8 cellular contexts compared by ENCODE assay signal in genomic region chr19:11381535-11382369, GRCh38. TPM values are rescaled to one million over a fixed set of nuclear protein-coding genes. Genes with fewer than 3 reads are reported as not detected.
DNase-seq lines count a peak whose midpoint lies in the region; ATAC-seq, FAIRE-seq and TF ChIP-seq lines count a peak whose summit lies in the region.

No MANE protein-coding gene starts in this region.

- H3K36me3 ChIP-seq in GM23248 (ENCODE audit: low read depth) (no peaks in the 10 kb centered on the region), GM12878 (ENCODE audit: control insufficient read depth in 2 of 2, insufficient read depth in 2 of 2, low read length in 1 of 2) (no peaks in the 10 kb centered on the region)

- in situ Hi-C loops in GM23248 (cut with MboI) (no loop called here), GM12878 (cut with MboI) (no loop called here)

- H3K4me3 Mint-ChIP-seq in T-helper 1 cell treated with Interleukin-12 subunit alpha and Interleukin-12 subunit beta and Interleukin-4 antibody, amounts not matched to agents 30 μg/mL and 1 μg/mL, for 36 hours = peak overlapping the region; percentile 96
- H3K4me3 Mint-ChIP-seq in immature natural killer cell = peak overlapping the region; percentile 84 to 99 (median 97)

- H3K4me3 ChIP-seq in GM23248 (peak overlapping the region; percentile 83), GM12878 (peak overlapping the region; percentile 58)

- H3K4me2 ChIP-seq in GM23248 (ENCODE audit: unreplicated experiment) (peak overlapping the region; percentile 89), GM12878 (ENCODE audit: control insufficient read depth, insufficient read depth) (peak overlapping the region; percentile 93)

- H3F3A ChIP-seq in GM23248 (ENCODE audit: insufficient read depth) = peaks cover 24% of the 10 kb centered on the region

- POLR2A ChIA-PET in GM12878 (lab: Charles Lee) = interaction anchor here (0.5 to 2.8 kb wide), 14 partner anchors 9 to 414 kb away, joined by 3 to 14 read pairs (median 4); partner anchors contain the start of genes CCDC159, ECSIT, ODAD3 and PRKCSH

- TF ChIP-seq POLR2A in GM12878 (IDR thresholded peaks at IDR 0.05; ENCODE audit: low read depth, low read length) = peak; percentile 55; the same call in 1 of the 2 replicates

- BruUV-seq in GM12878 (replicated peaks; lab: Mats Ljungman, UMichigan) = no TSS peak

- TF ChIP-seq RAD21 in GM12878 (IDR thresholded peaks at IDR 0.05; ENCODE audit: insufficient read depth, low read depth, low read length) = no peak

- RAD21 ChIA-PET in GM12878 (lab: Charles Lee; ENCODE audit: unreplicated experiment) = interaction anchor here (0.6 to 2.1 kb wide), 29 partner anchors 36 to 206 kb away, joined by 3 to 43 read pairs (median 4); partner anchors contain the start of genes CCDC159, ECSIT, ELOF1 and ODAD3

- peak; percentile 40 to 54 (median 45); a peak in 5 of 6 replicates for TF ChIP-seq CTCF in GM12878 (IDR thresholded peaks at IDR 0.05 in 2 of 3, conservative IDR thresholded peaks at IDR 0.05 in 1 of 3; ENCODE audit: control insufficient read depth in 2 of 3, extremely low read depth in 1 of 3, insufficient read depth in 1 of 3, low read depth in 3 of 3, low read length in 3 of 3)

- WGBS in GM23248 (ENCODE audit: low coverage in 1 of 2, low lambda C conversion rate in 2 of 2, missing lambda C conversion rate in 2 of 2), 2 experiments = 2% methylated on average over 53 to 60 of the region's 60 CpGs
- 2% methylated on average over 57 of the region's 60 CpGs for whole genome bisulfite sequencing in GM12878 (ENCODE audit: insufficient coverage, insufficient replicate concordance, low lambda C conversion rate, missing lambda C conversion rate)

- intact Hi-C loops in GM12878 (cut with micrococcal nuclease; ENCODE audit: unreplicated experiment) = loop anchor here (2.0 to 5.0 kb wide), 5 partner anchors 53 to 201 kb away; partner anchors contain the start of genes ODAD3 and PRKCSH

- peak; percentile 80 for ATAC-seq in GM12878

- H3K27ac Mint-ChIP-seq in T-helper 1 cell treated with Interleukin-12 subunit alpha and Interleukin-12 subunit beta and Interleukin-4 antibody, amounts not matched to agents 30 μg/mL and 1 μg/mL, for 36 hours = peak overlapping the region; percentile 100
- peak overlapping the region; percentile 95 to 100 (median 96) for H3K27ac Mint-ChIP-seq in immature natural killer cell

- peaks cover 28% of the 10 kb centered on the region for H3K4me1 Mint-ChIP-seq in T-helper 1 cell treated with Interleukin-12 subunit alpha and Interleukin-12 subunit beta and Interleukin-4 antibody, amounts not matched to agents 30 μg/mL and 1 μg/mL, for 36 hours (ENCODE audit: low read depth)
- peaks cover 28 to 35% of the 10 kb centered on the region in 2 donors for H3K4me1 Mint-ChIP-seq in immature natural killer cell

- peaks cover 3% of the 10 kb centered on the region for H3K9me3 Mint-ChIP-seq in T-helper 1 cell treated with Interleukin-12 subunit alpha and Interleukin-12 subunit beta and Interleukin-4 antibody, amounts not matched to agents 30 μg/mL and 1 μg/mL, for 36 hours
- no peaks in the 10 kb centered on the region for H3K9me3 Mint-ChIP-seq in immature natural killer cell

- no peak for FAIRE-seq in GM12878 (lab: Jason Lieb, UNC)

- no peaks in the 10 kb centered on the region for H3K9me2 ChIP-seq in GM23248 (ENCODE audit: insufficient read depth)

- H3K79me2 ChIP-seq in GM23248 (ENCODE audit: insufficient read depth) (peaks cover 7% of the 10 kb centered on the region; the same call in 1 of the 2 replicates), GM12878 (ENCODE audit: control insufficient read depth, insufficient read depth, low read length) (no peaks in the 10 kb centered on the region)

- H3K27ac ChIP-seq in GM23248 (peak overlapping the region; percentile 51), GM12878 (ENCODE audit: control insufficient read depth, insufficient read depth) (peak overlapping the region; percentile 88)

- no peaks in the 10 kb centered on the region for H3K9me3 ChIP-seq in GM23248 (ENCODE audit: low read depth)
- H3K9me3 ChIP-seq in GM12878 (replicated peaks; ENCODE audit: control insufficient read depth, insufficient read depth, low read length) = no peaks in the 10 kb centered on the region

- H3K36me3 Mint-ChIP-seq in T-helper 1 cell treated with Interleukin-12 subunit alpha and Interleukin-12 subunit beta and Interleukin-4 antibody, amounts not matched to agents 30 μg/mL and 1 μg/mL, for 36 hours (ENCODE audit: low read depth) = peaks cover 12% of the 10 kb centered on the region
- H3K36me3 Mint-ChIP-seq in immature natural killer cell = peaks cover 4% of the 10 kb centered on the region in 3 donors

- H4K20me1 ChIP-seq in GM23248 (ENCODE audit: insufficient read depth) (no peaks in the 10 kb centered on the region), GM12878 (ENCODE audit: control insufficient read depth, insufficient read depth) (no peaks in the 10 kb centered on the region)

- H3K27me3 ChIP-seq in GM23248 (replicated peaks; ENCODE audit: insufficient read depth) (no peaks in the 10 kb centered on the region), GM12878 (replicated peaks in 1 of 2; ENCODE audit: control insufficient read depth in 2 of 2, insufficient read depth in 2 of 2, low read length in 1 of 2) (peaks cover 0 to 5% of the 10 kb centered on the region in 2 experiments; a peak in 2 of 4 replicates)

- H3K27me3 Mint-ChIP-seq in T-helper 1 cell treated with Interleukin-12 subunit alpha and Interleukin-12 subunit beta and Interleukin-4 antibody, amounts not matched to agents 30 μg/mL and 1 μg/mL, for 36 hours (ENCODE audit: low read depth) = peaks cover 26% of the 10 kb centered on the region
- peaks cover 9 to 25% (median 20%) of the 10 kb centered on the region in 3 donors for H3K27me3 Mint-ChIP-seq in immature natural killer cell (ENCODE audit: low read depth in 3 of 3)

- H3K9ac ChIP-seq in GM23248 (peak overlapping the region; percentile 80), GM12878 (ENCODE audit: control insufficient read depth, insufficient read depth, low read length) (peak overlapping the region; percentile 32; the same call in 1 of the 2 replicates)

- H3K4me1 ChIP-seq in GM23248 (ENCODE audit: insufficient read depth) (peaks cover 23% of the 10 kb centered on the region), GM12878 (ENCODE audit: control insufficient read depth, insufficient read depth, low read length) (peaks cover 23% of the 10 kb centered on the region)

- CTCF ChIA-PET in GM12878 (lab: Yijun Ruan, JAX) = interaction anchor here (0.6 to 4.6 kb wide), 46 partner anchors 7 to 1410 kb away, joined by 3 to 76 read pairs (median 4); partner anchors contain the start of genes CCDC159, ELAVL3, ELOF1 and JUNB

- no peak for TF ChIP-seq EP300 in GM12878 (IDR thresholded peaks at IDR 0.05; ENCODE audit: borderline replicate concordance in 1 of 2, control insufficient read depth in 1 of 2, low read depth in 2 of 2, low read length in 2 of 2)

- SMC1A ChIA-PET in GM12878 (lab: Charles Lee; ENCODE audit: uncharacterized antibody, unreplicated experiment) = interaction anchor here (0.6 to 2.7 kb wide), 15 partner anchors 9 to 293 kb away, joined by 3 to 29 read pairs (median 4); partner anchors contain the start of genes LDLR, ODAD3, PRKCSH and RAB3D

- DNase-seq in GM03348 (ENCODE audit: low spot score) (peak; percentile 60), GM23248 (peak; percentile 95), KG1 (lab: John Stamatoyannopoulos, UW) (peak; percentile 77), GM12878 (ENCODE audit: low read depth, low spot score) (peak; percentile 66), immature natural killer cell (peak; percentile 84 to 87 (median 86)), NCI-H2081 treated with DMSO at 0.1 percent for 48 hours (lab: John Stamatoyannopoulos, UW) (no peak)
- DNase-seq in stimulated activated CD4-positive, alpha-beta T cell treated with anti-CD3 and anti-CD28 coated beads, Interleukin-2, amount 100 ng/mL, for 48 hours = peak; percentile 74 to 76

- H2AFZ ChIP-seq in GM23248 (peak overlapping the region; percentile 87), GM12878 (ENCODE audit: control insufficient read depth, low read depth, low read length) (peak overlapping the region; percentile 93)

RNA-seq across cellular contexts. Expression of gene EPOR, which starts 2.4 kb away (rescaled TPM):
- 4.4 and 7.0 TPM in 2 replicates for total RNA-seq in GM23248 (2014; rRNA removed; shearing (Covaris generic))
- 4.3 and 4.7 TPM in 2 replicates for polyA plus RNA-seq in GM23248 (2016; fragmentation: Nextera tagmentation; extraction: Ambion mirVana)
- 8.5 and 12.7 TPM in 2 replicates for total RNA-seq in GM12878 (2013; cell fraction: nucleolus; rRNA removed)
- 3.0 and 3.8 TPM in 2 replicates for total RNA-seq in GM12878 (2014; rRNA removed)
- total RNA-seq in GM12878 (2014; rRNA removed; fragmentation: Illumina TruSeq; extraction: Trizol) = 1.2 and 1.4 TPM in 2 replicates
- total RNA-seq in GM12878 (2021) = 2.9 and 3.3 TPM in 2 replicates
- polyA plus RNA-seq in GM12878 (2011; ENCODE audit: low read depth) = 1.2 TPM
- polyA plus RNA-seq in GM12878 (2011; rRNA removed) = 1.8 and 2.8 TPM in 2 replicates
- 4.7 and 4.8 TPM in 2 replicates for polyA plus RNA-seq in GM12878 (2011; cell fraction: cytosol; rRNA removed)
- 6.8 and 7.8 TPM in 2 replicates for polyA plus RNA-seq in GM12878 (2011; cell fraction: nucleus; rRNA removed)
- 2.4 and 3.6 TPM in 2 replicates for polyA plus RNA-seq in GM12878 (2012)
- polyA plus RNA-seq in GM12878 (2014; fragmentation: Illumina TruSeq; extraction: Trizol) = 0.65 and 1.4 TPM in 2 replicates
- under 1 TPM; 0.66 to 0.74 TPM for polyA plus RNA-seq in GM12878 (2014; fragmentation: Nextera tagmentation; extraction: Ambion mirVana)
- polyA plus RNA-seq in GM12878 (2014; rRNA removed) = 4.4 and 6.0 TPM in 2 replicates
- polyA plus RNA-seq in GM12878 (2016; fragmentation: Nextera tagmentation; extraction: Ambion mirVana) = 10 to 100 TPM in 1 of 2 experiments, 1 to 10 TPM in 1; 6.7 to 10.1 TPM
- 1.7 and 4.5 TPM in 2 replicates for polyA minus RNA-seq in GM12878 (2011; rRNA and poly(A)+ RNA removed)
- 2.3 and 2.5 TPM in 2 replicates for polyA minus RNA-seq in GM12878 (2011; cell fraction: cytosol; rRNA and poly(A)+ RNA removed)
- 6.0 and 6.7 TPM in 2 replicates for polyA minus RNA-seq in GM12878 (2011; cell fraction: nucleus; rRNA and poly(A)+ RNA removed)
- polyA plus RNA-seq in immature natural killer cell = 1 to 10 TPM; 3.6 to 5.8 (median 5.4) TPM

RNA-seq across cellular contexts. Expression of gene SWSAP1, which starts 7.3 kb away (rescaled TPM):
- 0.32 TPM in 1 of 2 replicates, not detected in the other for total RNA-seq in GM23248 (2014; rRNA removed; shearing (Covaris generic))
- polyA plus RNA-seq in GM23248 (2016; fragmentation: Nextera tagmentation; extraction: Ambion mirVana) (1.3 and 1.4 TPM in 2 replicates), GM12878 (2011; rRNA removed) (1.2 and 2.3 TPM in 2 replicates), GM12878 (2014; fragmentation: Illumina TruSeq; extraction: Trizol) (0.35 and 1.6 TPM in 2 replicates), GM12878 (2014; fragmentation: Nextera tagmentation; extraction: Ambion mirVana) (1 to 10 TPM in 1 of 2 experiments, under 1 TPM in 1; 0.18 to 1.0 TPM), GM12878 (2014; rRNA removed) (3.7 and 4.7 TPM in 2 replicates), GM12878 (2016; fragmentation: Nextera tagmentation; extraction: Ambion mirVana) (1 to 10 TPM; 5.3 to 6.5 TPM), immature natural killer cell (1 to 10 TPM; 7.0 to 8.7 (median 8.3) TPM)
- 4.9 and 5.2 TPM in 2 replicates for total RNA-seq in GM12878 (2013; cell fraction: nucleolus; rRNA removed)
- total RNA-seq in GM12878 (2014; rRNA removed) (2.8 and 3.1 TPM in 2 replicates), GM12878 (2014; rRNA removed; fragmentation: Illumina TruSeq; extraction: Trizol) (1.5 and 2.1 TPM in 2 replicates), GM12878 (2021) (2.6 and 3.0 TPM in 2 replicates)
- 0.60 TPM for polyA plus RNA-seq in GM12878 (2011; ENCODE audit: low read depth)
- 2.6 and 3.6 TPM in 2 replicates for polyA plus RNA-seq in GM12878 (2011; cell fraction: cytosol; rRNA removed)
- 3.8 and 3.9 TPM in 2 replicates for polyA plus RNA-seq in GM12878 (2011; cell fraction: nucleus; rRNA removed)
- 1.5 and 2.2 TPM in 2 replicates for polyA plus RNA-seq in GM12878 (2012)
- 2.2 and 4.5 TPM in 2 replicates for polyA minus RNA-seq in GM12878 (2011; rRNA and poly(A)+ RNA removed)
- polyA minus RNA-seq in GM12878 (2011; cell fraction: cytosol; rRNA and poly(A)+ RNA removed) = 1.3 and 1.5 TPM in 2 replicates
- polyA minus RNA-seq in GM12878 (2011; cell fraction: nucleus; rRNA and poly(A)+ RNA removed) = 2.9 and 5.1 TPM in 2 replicates

RNA-seq across cellular contexts. Expression of gene PLPPR2, which starts 26.5 kb away (rescaled TPM):
- 39.7 and 67.8 TPM in 2 replicates for total RNA-seq in GM23248 (2014; rRNA removed; shearing (Covaris generic))
- polyA plus RNA-seq in GM23248 (2016; fragmentation: Nextera tagmentation; extraction: Ambion mirVana) (52.0 TPM in 2 replicates), GM12878 (2011; rRNA removed) (0.22 and 0.27 TPM in 2 replicates), GM12878 (2014; fragmentation: Illumina TruSeq; extraction: Trizol) (0.43 and 0.56 TPM in 2 replicates), GM12878 (2014; fragmentation: Nextera tagmentation; extraction: Ambion mirVana) (under 1 TPM; 0.09 to 0.21 TPM), GM12878 (2014; rRNA removed) (1.8 and 2.8 TPM in 2 replicates), GM12878 (2016; fragmentation: Nextera tagmentation; extraction: Ambion mirVana) (1 to 10 TPM; 1.5 to 2.1 TPM), immature natural killer cell (1 to 10 TPM; 1.2 to 2.7 (median 1.8) TPM)
- 2.3 and 4.2 TPM in 2 replicates for total RNA-seq in GM12878 (2013; cell fraction: nucleolus; rRNA removed)
- total RNA-seq in GM12878 (2014; rRNA removed) (0.76 and 0.85 TPM in 2 replicates), GM12878 (2014; rRNA removed; fragmentation: Illumina TruSeq; extraction: Trizol) (0.23 and 0.31 TPM in 2 replicates), GM12878 (2021) (1.7 and 2.5 TPM in 2 replicates)
- polyA plus RNA-seq in GM12878 (2011; ENCODE audit: low read depth) = 1.2 TPM
- polyA plus RNA-seq in GM12878 (2011; cell fraction: cytosol; rRNA removed) = 0.46 and 0.69 TPM in 2 replicates
- 7.7 and 8.9 TPM in 2 replicates for polyA plus RNA-seq in GM12878 (2011; cell fraction: nucleus; rRNA removed)
- polyA plus RNA-seq in GM12878 (2012) = 3.9 and 5.1 TPM in 2 replicates
- 0.51 TPM in 1 of 2 replicates, not detected in the other for polyA minus RNA-seq in GM12878 (2011; rRNA and poly(A)+ RNA removed)
- 1.1 and 2.7 TPM in 2 replicates for polyA minus RNA-seq in GM12878 (2011; cell fraction: cytosol; rRNA and poly(A)+ RNA removed)
- 0.85 and 2.9 TPM in 2 replicates for polyA minus RNA-seq in GM12878 (2011; cell fraction: nucleus; rRNA and poly(A)+ RNA removed)

RNA-seq across cellular contexts. Expression of gene CCDC159, which starts 35.4 kb away (rescaled TPM):
- 8.5 and 11.6 TPM in 2 replicates for total RNA-seq in GM23248 (2014; rRNA removed; shearing (Covaris generic))
- 11.4 and 16.5 TPM in 2 replicates for polyA plus RNA-seq in GM23248 (2016; fragmentation: Nextera tagmentation; extraction: Ambion mirVana)
- total RNA-seq in GM12878 (2013; cell fraction: nucleolus; rRNA removed) = 22.3 and 22.4 TPM in 2 replicates
- total RNA-seq in GM12878 (2014; rRNA removed) = 6.9 and 7.5 TPM in 2 replicates
- 8.0 and 9.3 TPM in 2 replicates for total RNA-seq in GM12878 (2014; rRNA removed; fragmentation: Illumina TruSeq; extraction: Trizol)
- total RNA-seq in GM12878 (2021) = 9.1 and 10.4 TPM in 2 replicates
- polyA plus RNA-seq in GM12878 (2011; ENCODE audit: low read depth) = 19.2 TPM
- 6.6 and 12.9 TPM in 2 replicates for polyA plus RNA-seq in GM12878 (2011; rRNA removed)
- polyA plus RNA-seq in GM12878 (2011; cell fraction: cytosol; rRNA removed) = 12.2 and 12.3 TPM in 2 replicates
- 33.7 and 41.1 TPM in 2 replicates for polyA plus RNA-seq in GM12878 (2011; cell fraction: nucleus; rRNA removed)
- polyA plus RNA-seq in GM12878 (2012) = 27.5 and 36.1 TPM in 2 replicates
- 6.6 and 12.2 TPM in 2 replicates for polyA plus RNA-seq in GM12878 (2014; fragmentation: Illumina TruSeq; extraction: Trizol)
- 1 to 10 TPM in 1 of 2 experiments, under 1 TPM in 1; 0.61 to 3.9 TPM for polyA plus RNA-seq in GM12878 (2014; fragmentation: Nextera tagmentation; extraction: Ambion mirVana)
- 14.7 and 17.9 TPM in 2 replicates for polyA plus RNA-seq in GM12878 (2014; rRNA removed)
- polyA plus RNA-seq in GM12878 (2016; fragmentation: Nextera tagmentation; extraction: Ambion mirVana) = 10 to 100 TPM in 1 of 2 experiments, 1 to 10 TPM in 1; 9.8 to 13.0 TPM
- 4.5 and 11.5 TPM in 2 replicates for polyA minus RNA-seq in GM12878 (2011; rRNA and poly(A)+ RNA removed)
- polyA minus RNA-seq in GM12878 (2011; cell fraction: cytosol; rRNA and poly(A)+ RNA removed) = 2.8 TPM in 1 of 2 replicates, not detected in the other
- polyA minus RNA-seq in GM12878 (2011; cell fraction: nucleus; rRNA and poly(A)+ RNA removed) = 6.3 and 7.8 TPM in 2 replicates
- polyA plus RNA-seq in immature natural killer cell = 10 to 100 TPM; 26.5 to 32.4 (median 28.8) TPM

RNA-seq across cellular contexts. Expression of gene TMEM205, which starts 35.7 kb away (rescaled TPM):
- 66.1 and 152 TPM in 2 replicates for total RNA-seq in GM23248 (2014; rRNA removed; shearing (Covaris generic))
- polyA plus RNA-seq in GM23248 (2016; fragmentation: Nextera tagmentation; extraction: Ambion mirVana) (84.6 and 90.1 TPM in 2 replicates), GM12878 (2011; rRNA removed) (48.2 and 86.1 TPM in 2 replicates), GM12878 (2014; fragmentation: Illumina TruSeq; extraction: Trizol) (36.3 and 90.5 TPM in 2 replicates), GM12878 (2014; fragmentation: Nextera tagmentation; extraction: Ambion mirVana) (10 to 100 TPM; 27.8 to 39.4 TPM), GM12878 (2014; rRNA removed) (118 and 120 TPM in 2 replicates), GM12878 (2016; fragmentation: Nextera tagmentation; extraction: Ambion mirVana) (100 to 1,000 TPM; 133 to 144 TPM), immature natural killer cell (10 to 100 TPM; 73.3 to 91.2 (median 81.4) TPM)
- total RNA-seq in GM12878 (2013; cell fraction: nucleolus; rRNA removed) = 48.5 and 52.3 TPM in 2 replicates
- total RNA-seq in GM12878 (2014; rRNA removed) (109 and 113 TPM in 2 replicates), GM12878 (2014; rRNA removed; fragmentation: Illumina TruSeq; extraction: Trizol) (46.8 and 54.5 TPM in 2 replicates), GM12878 (2021) (67.5 and 75.2 TPM in 2 replicates)
- polyA plus RNA-seq in GM12878 (2011; ENCODE audit: low read depth) = 68.0 TPM
- 255 and 312 TPM in 2 replicates for polyA plus RNA-seq in GM12878 (2011; cell fraction: cytosol; rRNA removed)
- polyA plus RNA-seq in GM12878 (2011; cell fraction: nucleus; rRNA removed) = 112 and 121 TPM in 2 replicates
- 61.9 and 69.9 TPM in 2 replicates for polyA plus RNA-seq in GM12878 (2012)
- polyA minus RNA-seq in GM12878 (2011; rRNA and poly(A)+ RNA removed) = 66.4 and 93.5 TPM in 2 replicates
- polyA minus RNA-seq in GM12878 (2011; cell fraction: cytosol; rRNA and poly(A)+ RNA removed) = 20.4 and 29.1 TPM in 2 replicates
- 10.4 and 15.1 TPM in 2 replicates for polyA minus RNA-seq in GM12878 (2011; cell fraction: nucleus; rRNA and poly(A)+ RNA removed)
